Comparison of ENCODE assay signal across 8 cellular contexts in genomic region chr12:48105867-48106563, GRCh38. TPM values are rescaled to one million over a fixed set of nuclear protein-coding genes. Genes with fewer than 3 reads are reported as not detected.
DNase-seq lines count a peak whose midpoint lies in the region; ATAC-seq and TF ChIP-seq lines count a peak whose summit lies in the region.

TSS of gene SENP1 (minus strand) at chr12:48106079. CDS start at chr12:48101472, 4,607 bp downstream.

- H3K4me3 ChIP-seq in ascending aorta (peak within 1 kb of the TSS; percentile 83 to 93), right cardiac atrium (ENCODE audit: low read length) (peak within 1 kb of the TSS; percentile 95), rectal smooth muscle tissue (ENCODE audit: low read length) (peak within 1 kb of the TSS; percentile 98), vagina (peak within 1 kb of the TSS; percentile 82 to 95)

- peaks cover 4 to 12% of the 10 kb centered on the region in 2 donors for H3K4me1 ChIP-seq in ascending aorta
- H3K4me1 ChIP-seq in right cardiac atrium (ENCODE audit: control insufficient read depth, insufficient read depth, low read length) = peaks cover 3% of the 10 kb centered on the region
- H3K4me1 ChIP-seq in rectal smooth muscle tissue (ENCODE audit: control insufficient read depth, insufficient read depth, low read length) = peaks cover 15% of the 10 kb centered on the region
- peaks cover 26% of the 10 kb centered on the region for H3K4me1 ChIP-seq in vagina

- H3K9ac ChIP-seq in rectal smooth muscle tissue (ENCODE audit: low read length) = peak within 1 kb of the TSS; percentile 94

- peaks cover 34% of the 10 kb centered on the region for H3K4me1 Mint-ChIP-seq in T-helper 2 cell treated with Interferon-gamma antibody and Interleukin-4, amounts not matched to agents 5 μg/mL and 100 μg/mL, for 36 hours (ENCODE audit: low read depth)

- TF ChIP-seq CTCF in ascending aorta (IDR thresholded peaks at IDR 0.05) (peak in 1 of 3 experiments; percentile 20), vagina (IDR thresholded peaks at IDR 0.05) (peak; percentile 7 to 38 (median 31))

- H3K27ac ChIP-seq in ascending aorta (peak within 1 kb of the TSS; percentile 78 to 96), right cardiac atrium (ENCODE audit: low read length) (peak within 1 kb of the TSS; percentile 99), rectal smooth muscle tissue (ENCODE audit: low read depth, low read length) (peak within 1 kb of the TSS; percentile 98), vagina (peak within 1 kb of the TSS; percentile 91)

- H3K4me3 Mint-ChIP-seq in T-helper 2 cell treated with Interferon-gamma antibody and Interleukin-4, amounts not matched to agents 5 μg/mL and 100 μg/mL, for 36 hours = peak within 1 kb of the TSS; percentile 96

- peaks cover 4% of the 10 kb centered on the region for H3K27me3 Mint-ChIP-seq in T-helper 2 cell treated with Interferon-gamma antibody and Interleukin-4, amounts not matched to agents 5 μg/mL and 100 μg/mL, for 36 hours (ENCODE audit: low read depth)

- no peaks in the 10 kb centered on the region for H3K36me3 ChIP-seq in ascending aorta
- H3K36me3 ChIP-seq in rectal smooth muscle tissue (ENCODE audit: control insufficient read depth, insufficient read depth, low read length) = no peaks in the 10 kb centered on the region
- H3K36me3 ChIP-seq in vagina = no peaks in the 10 kb centered on the region

- H3K36me3 Mint-ChIP-seq in T-helper 2 cell treated with Interferon-gamma antibody and Interleukin-4, amounts not matched to agents 5 μg/mL and 100 μg/mL, for 36 hours (ENCODE audit: low read depth) = peaks cover 4% of the 10 kb centered on the region

- peak; percentile 76 for ATAC-seq in GM18502 (IDR thresholded peaks at IDR 0.05; ENCODE audit: poor library complexity, unreplicated experiment)
- ATAC-seq in HG02943 (IDR thresholded peaks at IDR 0.05; ENCODE audit: low read depth, unreplicated experiment) = peak; percentile 77
- peak; percentile 96 to 98 for ATAC-seq in right cardiac atrium

- whole genome bisulfite sequencing in right cardiac atrium = under 1% methylated on average over 52 of the region's 52 CpGs

- H3K9me3 Mint-ChIP-seq in T-helper 2 cell treated with Interferon-gamma antibody and Interleukin-4, amounts not matched to agents 5 μg/mL and 100 μg/mL, for 36 hours = no peaks in the 10 kb centered on the region

- peak within 1 kb of the TSS; percentile 95 for H3K27ac Mint-ChIP-seq in T-helper 2 cell treated with Interferon-gamma antibody and Interleukin-4, amounts not matched to agents 5 μg/mL and 100 μg/mL, for 36 hours

- no peaks in the 10 kb centered on the region for H3K27me3 ChIP-seq in ascending aorta
- no peaks in the 10 kb centered on the region for H3K27me3 ChIP-seq in right cardiac atrium (ENCODE audit: control insufficient read depth, insufficient read depth)
- H3K27me3 ChIP-seq in rectal smooth muscle tissue (ENCODE audit: control insufficient read depth, insufficient read depth, low read length) = no peaks in the 10 kb centered on the region
- H3K27me3 ChIP-seq in vagina = no peaks in the 10 kb centered on the region

- peak; percentile 86 for DNase-seq in NCI-H2029 (lab: John Stamatoyannopoulos, UW)
- DNase-seq in T-helper 2 cell treated with Interferon-gamma antibody and Interleukin-4, amounts not matched to agents 5 μg/mL and 100 μg/mL, for 36 hours (ENCODE audit: low spot score) = peak; percentile 88
- DNase-seq in ascending aorta (ENCODE audit: low spot score in 2 of 2) = peak; percentile 31 to 92
- DNase-seq in right cardiac atrium = peak; percentile 91 to 96 (median 95)
- DNase-seq in vagina (ENCODE audit: extremely low spot score in 2 of 2) = peak in 1 of 2 donors; percentile 90

- H3K9me3 ChIP-seq in ascending aorta (no peaks in the 10 kb centered on the region), right cardiac atrium (ENCODE audit: control insufficient read depth, low read length) (no peaks in the 10 kb centered on the region), vagina (no peaks in the 10 kb centered on the region)

- TF ChIP-seq POLR2A in vagina (IDR thresholded peaks at IDR 0.05) = no peak

- intact Hi-C loops in ascending aorta (cut with DNase I) = loop anchor here (1.0 to 10.0 kb wide), 6 partner anchors 13 to 579 kb away; partner anchors contain the start of genes ASB8, KANSL2, PFKM and VDR
- intact Hi-C loops in right cardiac atrium (cut with DNase I) = loop anchor here in 1 of 4 donors (10.0 kb wide), 1 partner anchor 49 kb away; the partner anchor contains the start of gene ASB8
- intact Hi-C loops in vagina (cut with DNase I) = loop anchor here (5.0 kb wide), 1 partner anchor 51 kb away; the partner anchor contains the start of gene ASB8

RNA-seq across cellular contexts. Expression of gene SENP1, which starts in this region (rescaled TPM):
- total RNA-seq in ascending aorta = 11.3 TPM
- 10 to 100 TPM in 1 of 4 donors, 1 to 10 TPM in 3; 7.7 to 12.8 (median 9.0) TPM for total RNA-seq in right cardiac atrium
- polyA plus RNA-seq in right cardiac atrium = 2.8 TPM
- total RNA-seq in vagina = 21.4 TPM
